In the genomic region with DNA sequence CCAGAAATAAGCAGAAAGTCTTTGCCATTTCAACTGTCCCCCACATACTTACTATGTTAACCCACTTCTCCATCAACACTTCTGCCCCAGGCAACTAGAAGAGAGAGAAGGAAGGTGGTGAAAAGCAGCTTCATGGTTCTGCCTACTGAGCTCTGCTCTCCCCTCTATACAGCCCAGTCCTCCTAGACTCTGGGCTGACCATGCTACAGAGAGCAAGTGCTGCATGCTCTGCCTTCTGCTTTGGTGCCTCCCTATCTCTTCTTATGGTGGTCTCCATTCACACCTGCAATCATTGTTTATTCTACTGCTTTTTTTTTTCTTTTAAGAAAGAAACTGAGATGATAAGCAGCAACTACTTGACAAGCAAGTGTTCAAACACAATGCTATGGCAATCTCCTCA, we compare ENCODE assay signal across 30 cellular contexts. TPM values are rescaled to one million over a fixed set of nuclear protein-coding genes. Genes with fewer than 3 reads are reported as not detected.
"Had no signal": no experiment of that assay in that cellular context is flagged by ENCODE, and none has a peak within 500 bp of the region (broad histone marks: within the 10 kb centered on the region; RNA-seq: fewer than 3 reads in every experiment).

No MANE protein-coding gene starts in this region.

- H3K9me3 Mint-ChIP-seq: dendritic cell treated with granulocyte-macrophage colony-stimulating factor and Interleukin-4, amounts not matched to agents 40 ng/mL and 50 ng/mL, for 4 days; effector memory CD8-positive, alpha-beta T cell had no signal

- H3K4me3 ChIP-seq: colonic mucosa, esophagus squamous epithelium, gastrocnemius medialis, heart right ventricle, left lung, lower lobe of right lung had no signal

- H3K27ac Mint-ChIP-seq: dendritic cell treated with granulocyte-macrophage colony-stimulating factor and Interleukin-4, amounts not matched to agents 40 ng/mL and 50 ng/mL, for 4 days; effector memory CD8-positive, alpha-beta T cell had no signal

- H3K4me3 Mint-ChIP-seq: dendritic cell treated with granulocyte-macrophage colony-stimulating factor and Interleukin-4, amounts not matched to agents 40 ng/mL and 50 ng/mL, for 4 days; effector memory CD8-positive, alpha-beta T cell had no signal

- H3K4me1 ChIP-seq: colonic mucosa, gastrocnemius medialis had no signal

- DNase-seq: colonic mucosa; cortex of kidney; effector CD8-positive, alpha-beta T cell; effector memory CD8-positive, alpha-beta T cell; esophagus squamous epithelium; foreskin fibroblast; foreskin melanocyte; gastrocnemius medialis; glutamatergic neuron; head of caudate nucleus; heart right ventricle; hippocampal formation; left cardiac atrium; left lung; left ventricle myocardium superior; lower lobe of right lung; mesenchymal stem cell; midbrain had no signal

- H3K36me3 ChIP-seq: colonic mucosa, esophagus squamous epithelium, gastrocnemius medialis, heart right ventricle, left lung, lower lobe of right lung had no signal

- H3K9me3 ChIP-seq: colonic mucosa, esophagus squamous epithelium, gastrocnemius medialis, heart right ventricle, left lung, lower lobe of right lung had no signal

- ATAC-seq: effector memory CD8-positive, alpha-beta T cell; esophagus mucosa; gastrocnemius medialis; heart right ventricle; left cardiac atrium; left lung; left ventricle myocardium superior; lower lobe of right lung had no signal

- H3K27me3 ChIP-seq: colonic mucosa had no signal

- H3K27ac ChIP-seq: colonic mucosa, esophagus squamous epithelium, gastrocnemius medialis, heart right ventricle, left lung, lower lobe of right lung had no signal

RNA-seq across cellular contexts. Expression of a gene that starts 20.3 kb away (rescaled TPM):
- total RNA-seq: chondrocyte, dermis microvascular lymphatic vessel endothelial cell, endothelial cell of umbilical vein, epithelial cell of proximal tubule, glomerular endothelial cell, kidney epithelial cell, lung microvascular endothelial cell had no signal
- polyA plus RNA-seq: endothelial cell of umbilical vein, keratinocyte had no signal

RNA-seq across cellular contexts. Expression of a gene that starts 51.7 kb away (rescaled TPM):
- total RNA-seq: chondrocyte, colonic mucosa, dermis microvascular lymphatic vessel endothelial cell, endothelial cell of umbilical vein, epithelial cell of proximal tubule, esophagus mucosa, esophagus squamous epithelium, gastrocnemius medialis, glomerular endothelial cell, heart right ventricle, kidney epithelial cell, left cardiac atrium, left ventricle myocardium superior, lower leg skin, lower lobe of right lung, lung microvascular endothelial cell, mucosa of gallbladder had no signal
- polyA plus RNA-seq: endothelial cell of umbilical vein, heart right ventricle, keratinocyte had no signal
